In the genomic region with DNA sequence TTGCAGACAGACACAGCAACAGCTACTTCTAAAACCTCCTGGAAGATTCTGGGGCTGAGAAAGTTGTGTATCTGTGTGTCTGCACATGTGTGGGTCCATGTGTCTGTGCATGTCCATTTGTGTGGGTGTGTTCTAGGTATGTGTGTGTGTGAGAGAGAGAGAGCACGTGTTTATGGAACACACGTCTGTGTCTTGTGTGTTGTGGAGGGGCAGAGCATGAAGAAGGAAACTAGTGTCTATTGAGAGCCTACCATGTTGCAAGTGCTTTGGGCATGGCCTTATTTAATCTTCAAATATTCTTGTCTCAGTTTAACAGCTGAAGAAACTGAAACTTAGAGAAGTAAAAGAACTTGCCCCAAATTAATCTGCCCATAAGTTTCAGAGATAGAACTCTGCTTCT, we compare ENCODE assay signal across 16 cellular contexts.
DNase-seq lines count a peak whose midpoint lies in the region; ATAC-seq, FAIRE-seq and TF ChIP-seq lines count a peak whose summit lies in the region.
"Had no signal": no experiment of that assay in that cellular context is flagged by ENCODE, and none has a peak within 500 bp of the region (broad histone marks: within the 10 kb centered on the region; RNA-seq: fewer than 3 reads in every experiment).

No MANE protein-coding gene starts in this region.

- ATAC-seq in GM21381 (IDR thresholded peaks at IDR 0.05; ENCODE audit: unreplicated experiment): peak; percentile 45
- ATAC-seq in HG03460 (IDR thresholded peaks at IDR 0.05; ENCODE audit: unreplicated experiment): peak; percentile 33
- ATAC-seq in HG03442 (IDR thresholded peaks at IDR 0.05; ENCODE audit: unreplicated experiment): no peak
- ATAC-seq: A549 had no signal

- H3K27me3 ChIP-seq in bronchial epithelial cell (ENCODE audit: control insufficient read depth, insufficient read depth, low read length) (peaks cover 4% of the 10 kb centered on the region), H7 (ENCODE audit: control insufficient read depth, insufficient read depth, low read length) (no peaks in the 10 kb centered on the region)

- DNase-seq in T-helper 2 cell treated with Interferon-gamma antibody and Interleukin-4, amounts not matched to agents 5 μg/mL and 100 μg/mL, for 36 hours (ENCODE audit: low spot score): no peak
- DNase-seq in T-helper 2 cell (no peak), bronchial epithelial cell (ENCODE audit: low read depth) (no peak), H7 (no peak), glutamatergic neuron (no peak)
- DNase-seq: brain microvascular endothelial cell, KG1, NCI-H2171 had no signal

- H3K36me3 ChIP-seq in bronchial epithelial cell (ENCODE audit: control insufficient read depth, insufficient read depth, low read length) (no peaks in the 10 kb centered on the region), H7 (replicated peaks; ENCODE audit: control insufficient read depth, insufficient read depth, low read length) (no peaks in the 10 kb centered on the region)
- H3K36me3 ChIP-seq: brain microvascular endothelial cell, tibial artery had no signal

- H3K36me3 Mint-ChIP-seq in T-helper 2 cell treated with Interferon-gamma antibody and Interleukin-4, amounts not matched to agents 5 μg/mL and 100 μg/mL, for 36 hours (ENCODE audit: low read depth): no peaks in the 10 kb centered on the region
- H3K36me3 Mint-ChIP-seq in glutamatergic neuron (ENCODE audit: unreplicated experiment): no peaks in the 10 kb centered on the region

- H3K4me3 ChIP-seq in bronchial epithelial cell (ENCODE audit: low read depth, low read length) (no peak overlapping the region), H7 (ENCODE audit: insufficient read depth, low read depth, low read length) (no peak overlapping the region)
- H3K4me3 ChIP-seq: A549, tibial artery had no signal

- H3K27me3 Mint-ChIP-seq in T-helper 2 cell treated with Interferon-gamma antibody and Interleukin-4, amounts not matched to agents 5 μg/mL and 100 μg/mL, for 36 hours (ENCODE audit: low read depth): peaks cover 19% of the 10 kb centered on the region
- peaks cover 6% of the 10 kb centered on the region for H3K27me3 Mint-ChIP-seq in glutamatergic neuron (ENCODE audit: unreplicated experiment)

- H3K4me3 Mint-ChIP-seq in T-helper 2 cell treated with Interferon-gamma antibody and Interleukin-4, amounts not matched to agents 5 μg/mL and 100 μg/mL, for 36 hours: peak overlapping the region; percentile 19
- no peak overlapping the region for H3K4me3 Mint-ChIP-seq in glutamatergic neuron (ENCODE audit: unreplicated experiment)
- H3K4me3 Mint-ChIP-seq: nephron had no signal

- no peak overlapping the region for H3K27ac Mint-ChIP-seq in T-helper 2 cell treated with Interferon-gamma antibody and Interleukin-4, amounts not matched to agents 5 μg/mL and 100 μg/mL, for 36 hours
- no peak overlapping the region for H3K27ac Mint-ChIP-seq in glutamatergic neuron (ENCODE audit: unreplicated experiment)
- H3K27ac Mint-ChIP-seq: nephron had no signal

- peaks cover 15% of the 10 kb centered on the region for H3K4me1 Mint-ChIP-seq in T-helper 2 cell treated with Interferon-gamma antibody and Interleukin-4, amounts not matched to agents 5 μg/mL and 100 μg/mL, for 36 hours (ENCODE audit: low read depth)
- peaks cover 7% of the 10 kb centered on the region for H3K4me1 Mint-ChIP-seq in glutamatergic neuron (ENCODE audit: low read depth, unreplicated experiment)

- TF ChIP-seq CTCF in bronchial epithelial cell (IDR thresholded peaks at IDR 0.05; ENCODE audit: insufficient read depth, low read length, severe bottlenecking): no peak
- TF ChIP-seq CTCF in glutamatergic neuron (IDR thresholded peaks at IDR 0.05; ENCODE audit: partially characterized antibody, unreplicated experiment): no peak

- no peaks in the 10 kb centered on the region for H3K9me3 Mint-ChIP-seq in T-helper 2 cell treated with Interferon-gamma antibody and Interleukin-4, amounts not matched to agents 5 μg/mL and 100 μg/mL, for 36 hours
- no peaks in the 10 kb centered on the region for H3K9me3 Mint-ChIP-seq in glutamatergic neuron (ENCODE audit: unreplicated experiment)
- H3K9me3 Mint-ChIP-seq: nephron had no signal

- peak; percentile 55 for FAIRE-seq in bronchial epithelial cell (lab: Jason Lieb, UNC)
- FAIRE-seq: A549, endometrium, TTC549 had no signal
